In genomic region chr1:76037314-76037713, GRCh38 we compare ENCODE assay signal across 19 cellular contexts. TPM values are rescaled to one million over a fixed set of nuclear protein-coding genes. Genes with fewer than 3 reads are reported as not detected.
DNase-seq lines count a peak whose midpoint lies in the region; ATAC-seq and TF ChIP-seq lines count a peak whose summit lies in the region.
"Had no signal": no experiment of that assay in that cellular context is flagged by ENCODE, and none has a peak within 500 bp of the region (broad histone marks: within the 10 kb centered on the region; RNA-seq: fewer than 3 reads in every experiment).

No MANE protein-coding gene starts in this region.

- no peaks in the 10 kb centered on the region for H3K9me3 Mint-ChIP-seq in type B pancreatic cell

- H3K36me3 ChIP-seq in colonic mucosa (no peaks in the 10 kb centered on the region), mucosa of descending colon (ENCODE audit: low read depth) (no peaks in the 10 kb centered on the region)

- H3K4me1 Mint-ChIP-seq in type B pancreatic cell (ENCODE audit: unreplicated experiment): peaks cover 40% of the 10 kb centered on the region

- H3K4me3 ChIP-seq in colonic mucosa (no peak overlapping the region), mucosa of descending colon (no peak overlapping the region), foreskin fibroblast (ENCODE audit: low read depth in 1 of 2, low read length in 2 of 2) (no peak overlapping the region)

- peaks cover 7% of the 10 kb centered on the region for H3K4me1 ChIP-seq in colonic mucosa
- H3K4me1 ChIP-seq in mucosa of descending colon (ENCODE audit: low read depth): peaks cover 14% of the 10 kb centered on the region

- TF ChIP-seq CTCF in colonic mucosa (IDR thresholded peaks at IDR 0.05): no peak
- no peak for TF ChIP-seq CTCF in mucosa of descending colon (IDR thresholded peaks at IDR 0.05)
- no peak for TF ChIP-seq CTCF in type B pancreatic cell (conservative IDR thresholded peaks at IDR 0.05)
- no peak for TF ChIP-seq CTCF in foreskin fibroblast (IDR thresholded peaks at IDR 0.05; ENCODE audit: low read depth, low read length)

- peak overlapping the region in 1 of 2 donors; percentile 48 for H3K9ac ChIP-seq in colonic mucosa (ENCODE audit: low read depth in 2 of 2, low read length in 2 of 2)

- no peaks in the 10 kb centered on the region for H3K36me3 Mint-ChIP-seq in type B pancreatic cell

- H3K4me3 Mint-ChIP-seq in type B pancreatic cell: peak overlapping the region; percentile 57

- H3K27ac ChIP-seq in colonic mucosa: peak overlapping the region; percentile 62
- H3K27ac ChIP-seq: HL-60, RWPE1 had no signal

- DNase-seq in DMS53 (lab: John Stamatoyannopoulos, UW): peak; percentile 78
- no peak for DNase-seq in colonic mucosa
- peak in 1 of 3 donors; percentile 27 for DNase-seq in mucosa of descending colon
- no peak for DNase-seq in type B pancreatic cell (ENCODE audit: extremely low spot score, unreplicated experiment)
- DNase-seq in foreskin fibroblast: no peak
- no peak for DNase-seq in nucleus accumbens (lab: John Stamatoyannopoulos, UW)
- DNase-seq: GOT3, HCEC 1CT, NCI-H1048, NCI-H1417 treated with DMSO at 0.1 percent for 48 hours, NCI-H1694 treated with DMSO at 0.1 percent for 48 hours, NCI-H2081, NCI-H2227 treated with DMSO at 0.1 percent for 48 hours, NCI-H526 treated with DMSO at 0.1 percent for 48 hours, SHP77 had no signal

- H3K27ac Mint-ChIP-seq in type B pancreatic cell: no peak overlapping the region

- intact Hi-C loops in colonic mucosa (cut with DNase I): no loop called here
- intact Hi-C loops in mucosa of descending colon (cut with DNase I, micrococcal nuclease): no loop called here

- ATAC-seq in mucosa of descending colon: peak; percentile 91
- no peak for ATAC-seq in esophagus mucosa
- ATAC-seq: Panc1 had no signal

- H3K27me3 ChIP-seq in colonic mucosa: no peaks in the 10 kb centered on the region

- no peaks in the 10 kb centered on the region for H3K27me3 Mint-ChIP-seq in type B pancreatic cell

- H3K9me3 ChIP-seq in colonic mucosa (no peaks in the 10 kb centered on the region), mucosa of descending colon (no peaks in the 10 kb centered on the region)

RNA-seq across cellular contexts. Expression of gene ST6GALNAC3, which starts 37.2 kb away (rescaled TPM):
- 1 to 10 TPM; 2.5 to 5.7 TPM for total RNA-seq in colonic mucosa
- total RNA-seq in mucosa of descending colon: 1 to 10 TPM; 5.4 to 9.0 (median 6.7) TPM
- total RNA-seq in type B pancreatic cell (ENCODE audit: low replicate concordance): 3.8 and 24.7 TPM in 2 replicates
- 0.72 TPM for total RNA-seq in esophagus mucosa
